Comparison of ENCODE assay signal across 9 cellular contexts in the genomic region with DNA sequence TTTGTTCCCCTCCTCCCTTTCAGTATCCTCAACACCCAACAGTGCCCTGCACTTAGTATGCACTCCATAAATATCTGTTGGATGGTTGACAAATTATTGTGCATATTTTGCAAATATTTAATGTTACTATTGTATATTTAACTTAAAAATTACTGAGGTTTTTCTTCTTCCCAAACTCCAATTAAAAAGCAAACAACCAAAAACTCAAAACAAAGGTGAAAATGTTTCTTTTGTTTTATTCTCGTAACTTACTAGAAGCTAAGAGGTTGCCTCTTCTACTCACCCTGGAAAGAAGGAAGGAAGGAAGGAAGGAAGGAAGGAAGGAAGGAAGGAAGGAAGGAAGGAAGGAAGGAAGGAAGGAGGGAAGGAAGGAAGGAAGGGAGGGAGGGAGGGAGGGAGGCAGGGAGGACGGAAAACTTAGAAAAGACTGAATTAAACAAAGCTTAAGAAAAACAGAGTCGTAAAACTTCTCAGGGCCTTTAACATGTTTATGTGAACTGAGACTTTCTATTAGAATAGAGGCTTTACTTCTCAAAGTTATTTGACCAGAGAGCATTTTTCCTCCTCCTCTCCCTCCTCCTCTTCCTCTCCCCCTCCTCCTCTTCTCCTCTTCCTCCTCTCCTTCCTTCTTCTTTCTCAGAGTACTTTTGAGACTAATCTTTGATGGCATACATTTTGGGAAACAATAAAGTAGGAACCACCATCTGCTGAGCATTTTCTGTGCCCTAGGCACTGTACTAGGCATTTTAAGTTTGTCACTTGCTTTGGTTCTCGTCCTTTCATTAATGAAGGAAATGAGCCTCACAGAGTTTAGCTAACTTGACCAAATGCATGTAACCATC.
"Had no signal": no experiment of that assay in that cellular context is flagged by ENCODE, and none has a peak within 500 bp of the region (broad histone marks: within the 10 kb centered on the region; RNA-seq: fewer than 3 reads in every experiment).

No MANE protein-coding gene starts in this region.

- H3K36me3 ChIP-seq: HAP-1 had no signal

- H3K9ac ChIP-seq: GM23248 had no signal

- H3K9me3 ChIP-seq: HAP-1 had no signal

- H2AFZ ChIP-seq: GM23248 had no signal

- DNase-seq: GM23248, GOT3, H7, HFFc6, IMR-90 had no signal

- ATAC-seq: HCT116, K562 had no signal

- FAIRE-seq: K562 had no signal

- H3K4me3 Mint-ChIP-seq: HFFc6 had no signal

- H3K27ac ChIP-seq: GM23248, HL-60 had no signal

- H3K4me3 ChIP-seq: GM23248, HAP-1, K562 had no signal

- H3K4me1 ChIP-seq: HAP-1 had no signal

- H3K27ac Mint-ChIP-seq: HFFc6 had no signal

- H3K9me3 Mint-ChIP-seq: HFFc6 had no signal
